In genomic region chr19:10502524-10503001, GRCh38 we compare ENCODE assay signal across 1 cellular context.
TF ChIP-seq lines count a peak whose summit lies in the region.

No MANE protein-coding gene starts in this region.

TF ChIP-seq in K562, 482 proteins besides CTCF, POLR2A, EP300 and RAD21 (continued from another document and continues in another):
- TF ChIP-seq ZNF146 (CRISPR knock-in tag; IDR thresholded peaks at IDR 0.05; ENCODE audit: unreplicated experiment), result no peak
- TF ChIP-seq ZNF212 (CRISPR knock-in tag; IDR thresholded peaks at IDR 0.05), result no peak
- TF ChIP-seq RCOR1 (IDR thresholded peaks at IDR 0.05; ENCODE audit: borderline replicate concordance in 1 of 2, low read depth in 2 of 2, low read length in 2 of 2), result peak; percentile 19 to 81; a peak in 3 of 4 replicates
- TF ChIP-seq TAF1 (IDR thresholded peaks at IDR 0.05; ENCODE audit: control insufficient read depth, extremely low read depth, insufficient read depth, low read length, severe bottlenecking), result peak; percentile 94
- no peak for TF ChIP-seq MCM3 (IDR thresholded peaks at IDR 0.05)
- no peak; the same call in 1 of the 2 replicates for TF ChIP-seq TAF7 (tag; IDR thresholded peaks at IDR 0.05)
- peak; percentile 87 for TF ChIP-seq MAX (CRISPR knock-in tag; IDR thresholded peaks at IDR 0.05)
- TF ChIP-seq SMARCA4 (IDR thresholded peaks at IDR 0.05), result no peak
- TF ChIP-seq, protein P1, sequence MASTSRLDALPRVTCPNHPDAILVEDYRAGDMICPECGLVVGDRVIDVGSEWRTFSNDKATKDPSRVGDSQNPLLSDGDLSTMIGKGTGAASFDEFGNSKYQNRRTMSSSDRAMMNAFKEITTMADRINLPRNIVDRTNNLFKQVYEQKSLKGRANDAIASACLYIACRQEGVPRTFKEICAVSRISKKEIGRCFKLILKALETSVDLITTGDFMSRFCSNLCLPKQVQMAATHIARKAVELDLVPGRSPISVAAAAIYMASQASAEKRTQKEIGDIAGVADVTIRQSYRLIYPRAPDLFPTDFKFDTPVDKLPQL (IDR thresholded peaks at IDR 0.05; ENCODE audit: extremely low read depth, insufficient read length), result no peak
- no peak; the same call in 1 of the 2 replicates for TF ChIP-seq ARID4B (CRISPR knock-in tag; IDR thresholded peaks at IDR 0.05)
- TF ChIP-seq RNF2 (IDR thresholded peaks at IDR 0.05), result peak; percentile 77; the same call in 1 of the 2 replicates
- TF ChIP-seq, protein P2, sequence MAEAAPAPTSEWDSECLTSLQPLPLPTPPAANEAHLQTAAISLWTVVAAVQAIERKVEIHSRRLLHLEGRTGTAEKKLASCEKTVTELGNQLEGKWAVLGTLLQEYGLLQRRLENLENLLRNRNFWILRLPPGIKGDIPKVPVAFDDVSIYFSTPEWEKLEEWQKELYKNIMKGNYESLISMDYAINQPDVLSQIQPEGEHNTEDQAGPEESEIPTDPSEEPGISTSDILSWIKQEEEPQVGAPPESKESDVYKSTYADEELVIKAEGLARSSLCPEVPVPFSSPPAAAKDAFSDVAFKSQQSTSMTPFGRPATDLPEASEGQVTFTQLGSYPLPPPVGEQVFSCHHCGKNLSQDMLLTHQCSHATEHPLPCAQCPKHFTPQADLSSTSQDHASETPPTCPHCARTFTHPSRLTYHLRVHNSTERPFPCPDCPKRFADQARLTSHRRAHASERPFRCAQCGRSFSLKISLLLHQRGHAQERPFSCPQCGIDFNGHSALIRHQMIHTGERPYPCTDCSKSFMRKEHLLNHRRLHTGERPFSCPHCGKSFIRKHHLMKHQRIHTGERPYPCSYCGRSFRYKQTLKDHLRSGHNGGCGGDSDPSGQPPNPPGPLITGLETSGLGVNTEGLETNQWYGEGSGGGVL (CRISPR knock-in tag; IDR thresholded peaks at IDR 0.05), result no peak
- TF ChIP-seq ETV5 (CRISPR knock-in tag; IDR thresholded peaks at IDR 0.05; ENCODE audit: low read depth), result no peak
- TF ChIP-seq, protein P3, sequence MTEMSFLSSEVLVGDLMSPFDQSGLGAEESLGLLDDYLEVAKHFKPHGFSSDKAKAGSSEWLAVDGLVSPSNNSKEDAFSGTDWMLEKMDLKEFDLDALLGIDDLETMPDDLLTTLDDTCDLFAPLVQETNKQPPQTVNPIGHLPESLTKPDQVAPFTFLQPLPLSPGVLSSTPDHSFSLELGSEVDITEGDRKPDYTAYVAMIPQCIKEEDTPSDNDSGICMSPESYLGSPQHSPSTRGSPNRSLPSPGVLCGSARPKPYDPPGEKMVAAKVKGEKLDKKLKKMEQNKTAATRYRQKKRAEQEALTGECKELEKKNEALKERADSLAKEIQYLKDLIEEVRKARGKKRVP (CRISPR knock-in tag; IDR thresholded peaks at IDR 0.05), result no peak
- TF ChIP-seq ELF4 (CRISPR knock-in tag; IDR thresholded peaks at IDR 0.05), result no peak
- TF ChIP-seq ZNF507 (tag; conservative IDR thresholded peaks at IDR 0.05), result no peak
- TF ChIP-seq ZNF644 (tag; IDR thresholded peaks at IDR 0.05; ENCODE audit: low read depth), result no peak; the same call in 1 of the 2 replicates
- peak; percentile 66 for TF ChIP-seq ZBTB12 (CRISPR knock-in tag; IDR thresholded peaks at IDR 0.05)
- TF ChIP-seq ZNF561 (CRISPR knock-in tag; conservative IDR thresholded peaks at IDR 0.05), result no peak
- TF ChIP-seq HDAC3 (IDR thresholded peaks at IDR 0.05; ENCODE audit: borderline replicate concordance, partially characterized antibody), result no peak
- no peak for TF ChIP-seq HDAC6 (IDR thresholded peaks at IDR 0.05; ENCODE audit: low read depth, low read length)
- peak in 1 of 2 experiments; percentile 32; a peak in 1 of 4 replicates for TF ChIP-seq ETV6 (IDR thresholded peaks at IDR 0.05; ENCODE audit: borderline replicate concordance in 1 of 2, low read depth in 2 of 2, low read length in 1 of 2)
- TF ChIP-seq ETV6 (CRISPR knock-in tag; IDR thresholded peaks at IDR 0.05; ENCODE audit: borderline replicate concordance), result no peak
- peak; percentile 99 to 100 for TF ChIP-seq MAZ (CRISPR knock-in tag; conservative IDR thresholded peaks at IDR 0.05 in 1 of 2, IDR thresholded peaks at IDR 0.05 in 1 of 2)
- TF ChIP-seq SIRT6 (IDR thresholded peaks at IDR 0.05; ENCODE audit: low read depth, low read length), result no peak
- no peak for TF ChIP-seq ZNF655 (CRISPR knock-in tag; IDR thresholded peaks at IDR 0.05)
- 0 out of 2 replicates have a peak, but pooled peaks have one; percentile 33 for TF ChIP-seq RUNX1 (IDR thresholded peaks at IDR 0.05; ENCODE audit: low read depth)
- no peak for TF ChIP-seq SRSF1 (IDR thresholded peaks at IDR 0.05; ENCODE audit: low read depth, low read length)
- TF ChIP-seq, protein P4, sequence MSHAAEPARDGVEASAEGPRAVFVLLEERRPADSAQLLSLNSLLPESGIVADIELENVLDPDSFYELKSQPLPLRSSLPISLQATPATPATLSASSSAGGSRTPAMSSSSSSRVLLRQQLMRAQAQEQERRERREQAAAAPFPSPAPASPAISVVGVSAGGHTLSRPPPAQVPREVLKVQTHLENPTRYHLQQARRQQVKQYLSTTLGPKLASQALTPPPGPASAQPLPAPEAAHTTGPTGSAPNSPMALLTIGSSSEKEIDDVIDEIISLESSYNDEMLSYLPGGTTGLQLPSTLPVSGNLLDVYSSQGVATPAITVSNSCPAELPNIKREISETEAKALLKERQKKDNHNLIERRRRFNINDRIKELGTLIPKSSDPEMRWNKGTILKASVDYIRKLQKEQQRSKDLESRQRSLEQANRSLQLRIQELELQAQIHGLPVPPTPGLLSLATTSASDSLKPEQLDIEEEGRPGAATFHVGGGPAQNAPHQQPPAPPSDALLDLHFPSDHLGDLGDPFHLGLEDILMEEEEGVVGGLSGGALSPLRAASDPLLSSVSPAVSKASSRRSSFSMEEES (CRISPR knock-in tag; IDR thresholded peaks at IDR 0.05), result peak; percentile 1; the same call in 1 of the 2 replicates
- TF ChIP-seq HIVEP1 (CRISPR knock-in tag; IDR thresholded peaks at IDR 0.05), result no peak
- no peak for TF ChIP-seq SAP30 (IDR thresholded peaks at IDR 0.05; ENCODE audit: borderline replicate concordance, insufficient read depth, low read depth, low read length, poor library complexity, severe bottlenecking)
- peak; percentile 60; the same call in 1 of the 2 replicates for TF ChIP-seq KLF16 (IDR thresholded peaks at IDR 0.05)
- TF ChIP-seq POLR3A (IDR thresholded peaks at IDR 0.05; ENCODE audit: borderline replicate concordance, extremely low read depth, insufficient read depth, insufficient read length), result no peak
- TF ChIP-seq, protein P5, sequence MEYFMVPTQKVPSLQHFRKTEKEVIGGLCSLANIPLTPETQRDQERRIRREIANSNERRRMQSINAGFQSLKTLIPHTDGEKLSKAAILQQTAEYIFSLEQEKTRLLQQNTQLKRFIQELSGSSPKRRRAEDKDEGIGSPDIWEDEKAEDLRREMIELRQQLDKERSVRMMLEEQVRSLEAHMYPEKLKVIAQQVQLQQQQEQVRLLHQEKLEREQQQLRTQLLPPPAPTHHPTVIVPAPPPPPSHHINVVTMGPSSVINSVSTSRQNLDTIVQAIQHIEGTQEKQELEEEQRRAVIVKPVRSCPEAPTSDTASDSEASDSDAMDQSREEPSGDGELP (CRISPR knock-in tag; IDR thresholded peaks at IDR 0.05; ENCODE audit: borderline replicate concordance), result peak; percentile 91
- TF ChIP-seq DPF2 (IDR thresholded peaks at IDR 0.05), result no peak
- no peak for TF ChIP-seq ARHGAP35 (IDR thresholded peaks at IDR 0.05; ENCODE audit: partially characterized antibody)
- TF ChIP-seq COPS2 (conservative IDR thresholded peaks at IDR 0.05), result no peak
- no peak for TF ChIP-seq TCF15 (CRISPR knock-in tag; IDR thresholded peaks at IDR 0.05)
- no peak for TF ChIP-seq FOXO4 (CRISPR knock-in tag; IDR thresholded peaks at IDR 0.05)
- TF ChIP-seq, protein P6, sequence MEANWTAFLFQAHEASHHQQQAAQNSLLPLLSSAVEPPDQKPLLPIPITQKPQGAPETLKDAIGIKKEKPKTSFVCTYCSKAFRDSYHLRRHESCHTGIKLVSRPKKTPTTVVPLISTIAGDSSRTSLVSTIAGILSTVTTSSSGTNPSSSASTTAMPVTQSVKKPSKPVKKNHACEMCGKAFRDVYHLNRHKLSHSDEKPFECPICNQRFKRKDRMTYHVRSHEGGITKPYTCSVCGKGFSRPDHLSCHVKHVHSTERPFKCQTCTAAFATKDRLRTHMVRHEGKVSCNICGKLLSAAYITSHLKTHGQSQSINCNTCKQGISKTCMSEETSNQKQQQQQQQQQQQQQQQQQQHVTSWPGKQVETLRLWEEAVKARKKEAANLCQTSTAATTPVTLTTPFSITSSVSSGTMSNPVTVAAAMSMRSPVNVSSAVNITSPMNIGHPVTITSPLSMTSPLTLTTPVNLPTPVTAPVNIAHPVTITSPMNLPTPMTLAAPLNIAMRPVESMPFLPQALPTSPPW (CRISPR knock-in tag; IDR thresholded peaks at IDR 0.05), result peak; percentile 89
- TF ChIP-seq KLF13 (tag; IDR thresholded peaks at IDR 0.05; ENCODE audit: borderline replicate concordance, low read depth), result no peak
- TF ChIP-seq ZNF586 (CRISPR knock-in tag; conservative IDR thresholded peaks at IDR 0.05), result no peak
- TF ChIP-seq ZNF408 (CRISPR knock-in tag; IDR thresholded peaks at IDR 0.05; ENCODE audit: low read depth), result no peak
